Comparison of ENCODE assay signal across 19 cellular contexts in genomic region chr1:37714689-37715088, GRCh38. TPM values are rescaled to one million over a fixed set of nuclear protein-coding genes. Genes with fewer than 3 reads are reported as not detected.
"Had no signal": no experiment of that assay in that cellular context is flagged by ENCODE, and none has a peak within 500 bp of the region (broad histone marks: within the 10 kb centered on the region; RNA-seq: fewer than 3 reads in every experiment).

No MANE protein-coding gene starts in this region.

- H3K9me3 ChIP-seq: MG63 had no signal

- H3K27ac ChIP-seq: RWPE1 had no signal

- H3K27me3 ChIP-seq: MG63 had no signal

- DNase-seq: IMR-90, Karpas-422, KG1, MG63, NCI-H1092 treated with DMSO at 0.1 percent for 48 hours, NCI-H1436, NCI-H187, NCI-H2029, NCI-H2081 treated with DMSO at 0.1 percent for 48 hours, NCI-H2171, NCI-H226, NCI-H446, NCI-H510A, NCI-H524 treated with DMSO at 0.1 percent for 48 hours, NCI-H69, NCI-H774, SHP77 had no signal

- H3K4me3 ChIP-seq: MG63 had no signal

- ATAC-seq: HepG2 had no signal

RNA-seq across cellular contexts. Expression of gene EPHA10, which starts 50.2 kb away (rescaled TPM):
- total RNA-seq: IMR-90 had no signal
